ENCODE assay signal across 11 cellular contexts in the genomic region with DNA sequence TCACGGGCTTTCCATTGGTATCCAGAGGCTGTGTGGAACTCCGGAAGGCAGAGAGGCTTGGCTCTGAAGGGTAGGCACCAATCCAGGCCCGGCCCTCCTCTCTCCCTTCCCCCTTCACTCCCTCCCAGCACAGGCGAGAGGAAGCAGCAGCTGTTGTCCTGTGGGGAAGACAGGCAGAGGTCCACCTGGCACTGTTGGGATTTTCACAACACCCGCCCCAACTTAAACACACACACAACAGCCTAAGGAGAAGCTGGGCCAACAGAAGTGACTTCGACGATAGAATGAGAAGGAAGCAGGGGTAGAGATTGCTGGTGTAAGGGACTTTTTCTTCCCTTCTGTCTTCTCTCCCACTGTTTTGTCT. TPM values are rescaled to one million over a fixed set of nuclear protein-coding genes. Genes with fewer than 3 reads are reported as not detected.
DNase-seq lines count a peak whose midpoint lies in the region; ATAC-seq lines count a peak whose summit lies in the region.
"Had no signal": no experiment of that assay in that cellular context is flagged by ENCODE, and none has a peak within 500 bp of the region (broad histone marks: within the 10 kb centered on the region; RNA-seq: fewer than 3 reads in every experiment).

No MANE protein-coding gene starts in this region.

- no peak overlapping the region for H3K4me3 ChIP-seq in CD4-positive, alpha-beta memory T cell (ENCODE audit: low read length in 2 of 2)

- H3K27me3 ChIP-seq in CD4-positive, alpha-beta memory T cell (ENCODE audit: insufficient read depth, low read length), result no peaks in the 10 kb centered on the region

- POLR2A ChIA-PET in CD4-positive, alpha-beta memory T cell (lab: Charles Lee; ENCODE audit: partially characterized antibody), result interaction anchor here (3.0 kb wide), 1 partner anchor 23 kb away, joined by 19 read pairs; no protein-coding TSS in a partner anchor

- CTCF ChIA-PET in CD4-positive, alpha-beta memory T cell (lab: Charles Lee; ENCODE audit: partially characterized antibody), result interaction anchor here (2.5 to 6.9 kb wide), 2 partner anchors 25 to 53 kb away, joined by 16 to 349 read pairs; no protein-coding TSS in a partner anchor

- H3K9me3 ChIP-seq in T-helper 17 cell (ENCODE audit: control insufficient read depth, low read length, poor library complexity, severe bottlenecking), result no peaks in the 10 kb centered on the region
- H3K9me3 ChIP-seq in CD4-positive, alpha-beta memory T cell (ENCODE audit: control insufficient read depth in 1 of 2, low read length in 2 of 2), result no peaks in the 10 kb centered on the region

- H3K4me1 Mint-ChIP-seq in activated T-helper 17 cell treated with anti-CD3 and anti-CD28 coated beads, Interleukin-2, amount 50 U/mL, for 72 hours, result peaks cover under 1% of the 10 kb centered on the region
- peaks cover 21% of the 10 kb centered on the region for H3K4me1 Mint-ChIP-seq in T-helper 17 cell
- peaks cover 2 to 28% (median 8%) of the 10 kb centered on the region in 4 donors for H3K4me1 Mint-ChIP-seq in CD4-positive, alpha-beta memory T cell
- H3K4me1 Mint-ChIP-seq: activated B cell treated with CpG ODN at 0.5 μM for 24 hours had no signal

- H3K36me3 ChIP-seq in CD4-positive, alpha-beta memory T cell (ENCODE audit: insufficient read depth, low read length), result no peaks in the 10 kb centered on the region

- H3K4me1 ChIP-seq in CD4-positive, alpha-beta memory T cell (ENCODE audit: insufficient read depth, low read length), result peaks cover 8% of the 10 kb centered on the region

- no peaks in the 10 kb centered on the region for H3K36me3 Mint-ChIP-seq in activated T-helper 17 cell treated with anti-CD3 and anti-CD28 coated beads, Interleukin-2, amount 50 U/mL, for 72 hours (ENCODE audit: low read depth)
- H3K36me3 Mint-ChIP-seq in T-helper 17 cell (ENCODE audit: low read depth), result peaks cover 4% of the 10 kb centered on the region
- H3K36me3 Mint-ChIP-seq in CD4-positive, alpha-beta memory T cell, result no peaks in the 10 kb centered on the region

- no peak overlapping the region for H3K4me3 Mint-ChIP-seq in activated T-helper 17 cell treated with anti-CD3 and anti-CD28 coated beads, Interleukin-2, amount 50 U/mL, for 72 hours
- H3K4me3 Mint-ChIP-seq in T-helper 17 cell, result no peak overlapping the region
- H3K4me3 Mint-ChIP-seq in CD4-positive, alpha-beta memory T cell, result no peak overlapping the region
- H3K4me3 Mint-ChIP-seq: activated B cell treated with CpG ODN at 0.5 μM for 24 hours had no signal

- DNase-seq in DMS153 treated with DMSO at 0.1 percent for 48 hours (lab: John Stamatoyannopoulos, UW; ENCODE audit: unreplicated experiment), result peak; percentile 1
- peak; percentile 83 for DNase-seq in left cardiac atrium
- peak; percentile 73 to 97 (median 78) for DNase-seq in posterior cingulate gyrus
- DNase-seq in T-helper 17 cell, result no peak
- no peak for DNase-seq in NCI-H1417 treated with DMSO at 0.1 percent for 48 hours (lab: John Stamatoyannopoulos, UW)
- no peak for DNase-seq in activated CD4-positive, CD25-positive, alpha-beta regulatory T cell treated with anti-CD3 and anti-CD28 coated beads, Interleukin-2, amount 50 U/mL, for 72 hours
- DNase-seq in CD4-positive, alpha-beta memory T cell, result no peak
- DNase-seq: activated B cell treated with CpG ODN at 0.5 μM for 24 hours, DMS79 treated with DMSO at 0.1 percent for 48 hours had no signal

- no peak for ATAC-seq in activated T-helper 17 cell treated with anti-CD3 and anti-CD28 coated beads, Interleukin-2, amount 50 U/mL, for 72 hours (replicated peaks)
- peak; percentile 92 to 96 for ATAC-seq in left cardiac atrium
- ATAC-seq in T-helper 17 cell, result no peak

- H3K27ac ChIP-seq in CD4-positive, alpha-beta memory T cell (ENCODE audit: low read depth, low read length), result no peak overlapping the region

- no peaks in the 10 kb centered on the region for H3K27me3 Mint-ChIP-seq in activated T-helper 17 cell treated with anti-CD3 and anti-CD28 coated beads, Interleukin-2, amount 50 U/mL, for 72 hours
- H3K27me3 Mint-ChIP-seq in T-helper 17 cell, result peaks cover 15% of the 10 kb centered on the region
- H3K27me3 Mint-ChIP-seq in CD4-positive, alpha-beta memory T cell, result no peaks in the 10 kb centered on the region

- peak overlapping the region; percentile 41 for H3K27ac Mint-ChIP-seq in activated T-helper 17 cell treated with anti-CD3 and anti-CD28 coated beads, Interleukin-2, amount 50 U/mL, for 72 hours
- no peak overlapping the region for H3K27ac Mint-ChIP-seq in T-helper 17 cell
- no peak overlapping the region for H3K27ac Mint-ChIP-seq in CD4-positive, alpha-beta memory T cell
- H3K27ac Mint-ChIP-seq: activated B cell treated with CpG ODN at 0.5 μM for 24 hours had no signal

- intact Hi-C loops in left cardiac atrium (cut with DNase I) (loop anchor here in 1 of 2 donors (1.0 kb wide), 1 partner anchor 25 kb away; no protein-coding TSS in a partner anchor), posterior cingulate gyrus (cut with DNase I) (loop anchor here (1.0 to 5.0 kb wide), 2 partner anchors 65 to 67 kb away; no protein-coding TSS in a partner anchor)
- intact Hi-C loops in CD4-positive, alpha-beta memory T cell (cut with micrococcal nuclease), result no loop called here

- H3K9me3 Mint-ChIP-seq in activated T-helper 17 cell treated with anti-CD3 and anti-CD28 coated beads, Interleukin-2, amount 50 U/mL, for 72 hours, result no peaks in the 10 kb centered on the region
- no peaks in the 10 kb centered on the region for H3K9me3 Mint-ChIP-seq in CD4-positive, alpha-beta memory T cell
- H3K9me3 Mint-ChIP-seq: activated B cell treated with CpG ODN at 0.5 μM for 24 hours had no signal

RNA-seq across cellular contexts. Expression of a gene that starts 3.1 kb away (rescaled TPM):
- not detected for total RNA-seq in activated T-helper 17 cell treated with anti-CD3 and anti-CD28 coated beads, Interleukin-2, amount 50 U/mL, for 72 hours
- total RNA-seq in left cardiac atrium (not detected), T-helper 17 cell (not detected)
- total RNA-seq in CD4-positive, alpha-beta memory T cell, result not detected
- polyA plus RNA-seq in CD4-positive, alpha-beta memory T cell, result not detected
- total RNA-seq: activated B cell treated with CpG ODN at 0.5 μM for 24 hours, kidney epithelial cell had no signal

RNA-seq across cellular contexts. Expression of a gene that starts 4.4 kb away (rescaled TPM):
- total RNA-seq in activated T-helper 17 cell treated with anti-CD3 and anti-CD28 coated beads, Interleukin-2, amount 50 U/mL, for 72 hours, result not detected
- not detected for total RNA-seq in left cardiac atrium
- total RNA-seq in T-helper 17 cell, result not detected
- not detected for total RNA-seq in CD4-positive, alpha-beta memory T cell
- polyA plus RNA-seq in CD4-positive, alpha-beta memory T cell, result not detected
- total RNA-seq: activated B cell treated with CpG ODN at 0.5 μM for 24 hours, kidney epithelial cell had no signal

RNA-seq across cellular contexts. Expression of a gene that starts 9.0 kb away (rescaled TPM):
- total RNA-seq in activated T-helper 17 cell treated with anti-CD3 and anti-CD28 coated beads, Interleukin-2, amount 50 U/mL, for 72 hours, result not detected
- 1 to 10 TPM in 1 of 2 donors, under 1 TPM in 1; 0.44 to 1.6 TPM for total RNA-seq in left cardiac atrium
- total RNA-seq in T-helper 17 cell, result not detected
- total RNA-seq in CD4-positive, alpha-beta memory T cell, result not detected
- polyA plus RNA-seq in CD4-positive, alpha-beta memory T cell, result not detected
- total RNA-seq: activated B cell treated with CpG ODN at 0.5 μM for 24 hours, kidney epithelial cell had no signal

RNA-seq across cellular contexts. Expression of a gene that starts 14.2 kb away (rescaled TPM):
- total RNA-seq in activated T-helper 17 cell treated with anti-CD3 and anti-CD28 coated beads, Interleukin-2, amount 50 U/mL, for 72 hours, result 1 to 10 TPM; 4.1 to 5.4 TPM
- total RNA-seq in left cardiac atrium (100 to 1,000 TPM; 212 to 215 TPM), T-helper 17 cell (10 to 100 TPM; 29.8 to 38.2 TPM)
- 10 to 100 TPM; 31.9 to 32.4 TPM for total RNA-seq in CD4-positive, alpha-beta memory T cell
- 10 to 100 TPM; 26.9 to 34.5 TPM for polyA plus RNA-seq in CD4-positive, alpha-beta memory T cell

RNA-seq across cellular contexts. Expression of a gene that starts 18.6 kb away (rescaled TPM):
- not detected for total RNA-seq in activated T-helper 17 cell treated with anti-CD3 and anti-CD28 coated beads, Interleukin-2, amount 50 U/mL, for 72 hours
- total RNA-seq in left cardiac atrium, result not detected
- total RNA-seq in T-helper 17 cell, result not detected
- total RNA-seq in CD4-positive, alpha-beta memory T cell, result not detected
- not detected for polyA plus RNA-seq in CD4-positive, alpha-beta memory T cell
- total RNA-seq: activated B cell treated with CpG ODN at 0.5 μM for 24 hours, kidney epithelial cell had no signal

Comparison
In these comparisons a context has a peak if more than half of its experiments do, and no peak if none do; other contexts are left out.
1. DNase-seq: peak in DMS153 treated with DMSO at 0.1 percent for 48 hours (single experiment), left cardiac atrium (single experiment) and posterior cingulate gyrus (10 of 10); none in T-helper 17 cell (0 of 3), NCI-H1417 treated with DMSO at 0.1 percent for 48 hours (single experiment), activated CD4-positive, CD25-positive, alpha-beta regulatory T cell treated with anti-CD3 and anti-CD28 coated beads, Interleukin-2, amount 50 U/mL, for 72 hours (single experiment) and CD4-positive, alpha-beta memory T cell (0 of 5).
2. ATAC-seq: peak in left cardiac atrium (2 of 2); none in activated T-helper 17 cell treated with anti-CD3 and anti-CD28 coated beads, Interleukin-2, amount 50 U/mL, for 72 hours (single experiment) and T-helper 17 cell (single experiment).